In the genomic region with DNA sequence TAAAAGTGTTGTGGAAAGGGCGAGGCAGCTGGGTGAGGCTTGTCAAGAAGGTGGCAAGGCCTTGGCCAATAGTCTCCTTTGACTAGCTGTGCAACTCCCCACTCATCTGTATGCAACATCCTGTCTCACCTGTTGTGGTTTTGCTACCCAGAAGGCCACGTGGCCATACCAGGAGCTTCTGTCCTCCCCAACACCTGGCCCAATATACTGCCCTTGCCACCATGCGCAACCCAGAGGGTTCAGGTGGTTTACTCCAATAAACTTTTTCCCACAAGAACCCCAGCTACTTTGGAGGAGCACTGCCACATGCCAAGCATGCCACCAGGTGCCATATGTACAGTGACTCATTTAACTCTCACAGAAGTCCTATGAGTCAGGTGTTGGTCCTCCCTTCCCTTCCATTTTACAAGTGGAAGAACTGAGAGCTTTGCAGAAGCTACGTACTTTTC, we compare ENCODE assay signal across 17 cellular contexts. TPM values are rescaled to one million over a fixed set of nuclear protein-coding genes. Genes with fewer than 3 reads are reported as not detected.
DNase-seq lines count a peak whose midpoint lies in the region; ATAC-seq and TF ChIP-seq lines count a peak whose summit lies in the region.
"Had no signal": no experiment of that assay in that cellular context is flagged by ENCODE, and none has a peak within 500 bp of the region (broad histone marks: within the 10 kb centered on the region; RNA-seq: fewer than 3 reads in every experiment).

No MANE protein-coding gene starts in this region.

- H3K27ac Mint-ChIP-seq in activated naive CD8-positive, alpha-beta T cell treated with anti-CD3 and anti-CD28 coated beads, Interleukin-2, amount 50 U/mL, for 24 hours: peak overlapping the region; percentile 92
- H3K27ac Mint-ChIP-seq in stimulated activated naive CD8-positive, alpha-beta T cell treated with anti-CD3 and anti-CD28 coated beads, Interleukin-15, amount 100 ng/mL, for 72 hours: peak overlapping the region in 1 of 2 donors; percentile 25
- H3K27ac Mint-ChIP-seq: stimulated activated naive B cell treated with anti-CD40 and anti-IgM and Interleukin-4, amounts not matched to agents 10 μg/mL and 1 μg/mL and 100 μg/mL, for 72 hours had no signal

- POLR2A ChIA-PET in PC-3 (lab: Charles Lee; ENCODE audit: unreplicated experiment): no interaction called here

- H3K4me2 ChIP-seq in PC-3 (ENCODE audit: low read length): peak overlapping the region; percentile 24; the same call in 1 of the 2 replicates

- H3K9me3 Mint-ChIP-seq in activated naive CD8-positive, alpha-beta T cell treated with anti-CD3 and anti-CD28 coated beads, Interleukin-2, amount 50 U/mL, for 24 hours: no peaks in the 10 kb centered on the region
- H3K9me3 Mint-ChIP-seq in stimulated activated naive CD8-positive, alpha-beta T cell treated with anti-CD3 and anti-CD28 coated beads, Interleukin-15, amount 100 ng/mL, for 72 hours: no peaks in the 10 kb centered on the region
- H3K9me3 Mint-ChIP-seq: stimulated activated naive B cell treated with anti-CD40 and anti-IgM and Interleukin-4, amounts not matched to agents 10 μg/mL and 1 μg/mL and 100 μg/mL, for 72 hours had no signal

- no peaks in the 10 kb centered on the region for H3F3A ChIP-seq in PC-3 (ENCODE audit: low read length, unreplicated experiment)

- H3K4me1 ChIP-seq in heart right ventricle (peaks cover 0 to 5% (median 0%) of the 10 kb centered on the region in 9 donors), PC-3 (ENCODE audit: insufficient read depth, low read length) (peaks cover 35% of the 10 kb centered on the region), left lung (peaks cover 0 to 5% of the 10 kb centered on the region in 2 donors)
- H3K4me1 ChIP-seq: prostate gland, vagina had no signal

- CTCF ChIA-PET in PC-3 (lab: Charles Lee): no interaction called here

- peaks cover 13% of the 10 kb centered on the region for H3K79me2 ChIP-seq in PC-3 (ENCODE audit: low read length)

- ATAC-seq in heart right ventricle (no peak), PC-3 (peak; percentile 77), left lung (no peak), GM21447 (IDR thresholded peaks at IDR 0.05; ENCODE audit: unreplicated experiment) (no peak)
- ATAC-seq in activated naive CD8-positive, alpha-beta T cell treated with anti-CD3 and anti-CD28 coated beads, Interleukin-2, amount 50 U/mL, for 24 hours: peak; percentile 92
- ATAC-seq in stimulated activated naive CD8-positive, alpha-beta T cell treated with anti-CD3 and anti-CD28 coated beads, Interleukin-15, amount 100 ng/mL, for 72 hours: peak; percentile 79

- no peak overlapping the region for H3K4me3 ChIP-seq in heart right ventricle
- H3K4me3 ChIP-seq in PC-3 (ENCODE audit: low read length): no peak overlapping the region
- H3K4me3 ChIP-seq in left lung: no peak overlapping the region
- H3K4me3 ChIP-seq: prostate gland, SJCRH30, vagina had no signal

- DNase-seq in cardiac septum (ENCODE audit: low spot score) (peak; percentile 31), heart right ventricle (no peak), PC-3 (peak; percentile 75), NCI-H748 (lab: John Stamatoyannopoulos, UW; ENCODE audit: unreplicated experiment) (no peak), left lung (no peak)
- DNase-seq in activated naive CD8-positive, alpha-beta T cell treated with anti-CD3 and anti-CD28 coated beads, Interleukin-2, amount 50 U/mL, for 24 hours: no peak
- no peak for DNase-seq in stimulated activated naive CD8-positive, alpha-beta T cell treated with anti-CD3 and anti-CD28 coated beads, Interleukin-15, amount 100 ng/mL, for 72 hours
- DNase-seq: activated gamma-delta T cell; Kasumi-1; NCI-H2029; NCI-H69; SJCRH30; stimulated activated CD4-positive, alpha-beta T cell treated with anti-CD3 and anti-CD28 coated beads, Interleukin-4, amount 100 ng/mL, for 1 hour; stimulated activated naive B cell treated with anti-CD40 and anti-IgM and Interleukin-4, amounts not matched to agents 10 μg/mL and 1 μg/mL and 100 μg/mL, for 72 hours had no signal

- no peak overlapping the region for H3K9ac ChIP-seq in PC-3 (ENCODE audit: low read length)

- H3K4me1 Mint-ChIP-seq in activated naive CD8-positive, alpha-beta T cell treated with anti-CD3 and anti-CD28 coated beads, Interleukin-2, amount 50 U/mL, for 24 hours: peaks cover 28% of the 10 kb centered on the region
- peaks cover 33% of the 10 kb centered on the region for H3K4me1 Mint-ChIP-seq in stimulated activated naive CD8-positive, alpha-beta T cell treated with anti-CD3 and anti-CD28 coated beads, Interleukin-15, amount 100 ng/mL, for 72 hours

- H3K36me3 ChIP-seq in heart right ventricle: peaks cover 0 to 100% (median 24%) of the 10 kb centered on the region in 9 donors
- H3K36me3 ChIP-seq in PC-3 (ENCODE audit: low read depth, low read length): peaks cover 48% of the 10 kb centered on the region
- H3K36me3 ChIP-seq in left lung: peaks cover 0 to 84% of the 10 kb centered on the region in 2 donors

- intact Hi-C loops in cardiac septum (cut with DNase I) (no loop called here), heart right ventricle (cut with DNase I) (no loop called here), PC-3 (cut with micrococcal nuclease) (no loop called here), left lung (cut with DNase I) (no loop called here)

- BruUV-seq in PC-3 (replicated peaks; lab: Mats Ljungman, UMichigan): no TSS peak

- H3K27ac ChIP-seq in heart right ventricle (no peak overlapping the region), PC-3 (ENCODE audit: low read length) (peak overlapping the region; percentile 86), left lung (no peak overlapping the region)
- H3K27ac ChIP-seq: prostate gland, SJCRH30, vagina had no signal

- H2AFZ ChIP-seq in PC-3 (ENCODE audit: low read length): no peak overlapping the region

- WGBS in heart right ventricle, 2 donors: 93 to 98% methylated on average over 4 of the region's 4 CpGs

- no peaks in the 10 kb centered on the region for H3K27me3 ChIP-seq in heart right ventricle
- H3K27me3 ChIP-seq in PC-3 (ENCODE audit: low read length): no peaks in the 10 kb centered on the region
- no peaks in the 10 kb centered on the region for H3K27me3 ChIP-seq in left lung
- H3K27me3 ChIP-seq: SJCRH30, vagina had no signal

- no peaks in the 10 kb centered on the region for H3K9me2 ChIP-seq in PC-3 (replicated peaks; ENCODE audit: low read length)

- H3K27me3 Mint-ChIP-seq in activated naive CD8-positive, alpha-beta T cell treated with anti-CD3 and anti-CD28 coated beads, Interleukin-2, amount 50 U/mL, for 24 hours: no peaks in the 10 kb centered on the region
- H3K27me3 Mint-ChIP-seq in stimulated activated naive CD8-positive, alpha-beta T cell treated with anti-CD3 and anti-CD28 coated beads, Interleukin-15, amount 100 ng/mL, for 72 hours: no peaks in the 10 kb centered on the region
- H3K27me3 Mint-ChIP-seq: stimulated activated naive B cell treated with anti-CD40 and anti-IgM and Interleukin-4, amounts not matched to agents 10 μg/mL and 1 μg/mL and 100 μg/mL, for 72 hours had no signal

- TF ChIP-seq CTCF in heart right ventricle (IDR thresholded peaks at IDR 0.05) (no peak), PC-3 (conservative IDR thresholded peaks at IDR 0.05; ENCODE audit: low read depth, low read length) (no peak), left lung (IDR thresholded peaks at IDR 0.05) (no peak)

- H3K9me3 ChIP-seq in heart right ventricle (no peaks in the 10 kb centered on the region), PC-3 (ENCODE audit: low read length) (no peaks in the 10 kb centered on the region), left lung (no peaks in the 10 kb centered on the region)
- H3K9me3 ChIP-seq: prostate gland, SJCRH30, vagina had no signal

- H4K20me1 ChIP-seq in PC-3 (ENCODE audit: low read length): 0 out of 2 replicates have a peak, but pooled peaks cover 4% of the 10 kb centered on the region

- peaks cover 64% of the 10 kb centered on the region for H3K36me3 Mint-ChIP-seq in activated naive CD8-positive, alpha-beta T cell treated with anti-CD3 and anti-CD28 coated beads, Interleukin-2, amount 50 U/mL, for 24 hours (ENCODE audit: low read depth)

- H3K4me3 Mint-ChIP-seq in activated naive CD8-positive, alpha-beta T cell treated with anti-CD3 and anti-CD28 coated beads, Interleukin-2, amount 50 U/mL, for 24 hours: no peak overlapping the region
- H3K4me3 Mint-ChIP-seq in stimulated activated naive CD8-positive, alpha-beta T cell treated with anti-CD3 and anti-CD28 coated beads, Interleukin-15, amount 100 ng/mL, for 72 hours: no peak overlapping the region
- H3K4me3 Mint-ChIP-seq: stimulated activated naive B cell treated with anti-CD40 and anti-IgM and Interleukin-4, amounts not matched to agents 10 μg/mL and 1 μg/mL and 100 μg/mL, for 72 hours had no signal

RNA-seq across cellular contexts. Expression of gene MYO19, which starts 10.2 kb away (rescaled TPM):
- total RNA-seq in cardiac septum (16.0 TPM), heart right ventricle (10 to 100 TPM in 9 of 10 donors, 1 to 10 TPM in 1; 8.8 to 22.9 (median 13.9) TPM), PC-3 (2014; rRNA removed) (128 and 143 TPM in 2 replicates), left lung (10 to 100 TPM; 51.0 to 80.8 TPM)
- 10 to 100 TPM; 15.6 to 40.4 TPM for polyA plus RNA-seq in heart right ventricle

RNA-seq across cellular contexts. Expression of gene PIGW, which starts 10.3 kb away (rescaled TPM):
- 4.3 TPM for total RNA-seq in cardiac septum
- total RNA-seq in heart right ventricle: 10 to 100 TPM in 1 of 10 donors, 1 to 10 TPM in 9; 4.0 to 10.2 (median 6.5) TPM
- 1 to 10 TPM; 2.5 to 5.1 TPM for polyA plus RNA-seq in heart right ventricle
- total RNA-seq in PC-3 (2014; rRNA removed): 8.0 and 11.1 TPM in 2 replicates
- 10 to 100 TPM in 1 of 2 donors, 1 to 10 TPM in 1; 6.8 to 20.1 TPM for total RNA-seq in left lung

RNA-seq across cellular contexts. Expression of gene GGNBP2, which starts 20.3 kb away (rescaled TPM):
- total RNA-seq in cardiac septum: 50.2 TPM
- 10 to 100 TPM; 35.6 to 51.2 (median 48.1) TPM for total RNA-seq in heart right ventricle
- polyA plus RNA-seq in heart right ventricle: 10 to 100 TPM; 25.9 to 41.3 TPM
- 33.0 and 40.5 TPM in 2 replicates for total RNA-seq in PC-3 (2014; rRNA removed)
- 10 to 100 TPM; 64.7 to 75.3 TPM for total RNA-seq in left lung

RNA-seq across cellular contexts. Expression of gene ZNHIT3, which starts 38.0 kb away (rescaled TPM):
- total RNA-seq in cardiac septum (20.8 TPM), heart right ventricle (10 to 100 TPM; 17.1 to 27.0 (median 23.0) TPM), PC-3 (2014; rRNA removed) (27.5 and 37.9 TPM in 2 replicates), left lung (10 to 100 TPM; 24.7 to 25.7 TPM)
- polyA plus RNA-seq in heart right ventricle: 10 to 100 TPM; 12.0 to 34.0 TPM

Comparison
In these comparisons a context has a peak if more than half of its experiments do, and no peak if none do; other contexts are left out.
1. DNase-seq: peak in cardiac septum (single experiment) and PC-3 (single experiment); none in heart right ventricle (0 of 2), activated naive CD8-positive, alpha-beta T cell treated with anti-CD3 and anti-CD28 coated beads, Interleukin-2, amount 50 U/mL, for 24 hours (single experiment), stimulated activated naive CD8-positive, alpha-beta T cell treated with anti-CD3 and anti-CD28 coated beads, Interleukin-15, amount 100 ng/mL, for 72 hours (0 of 2), NCI-H748 (single experiment) and left lung (0 of 2).
2. ATAC-seq: peak in PC-3 (single experiment), activated naive CD8-positive, alpha-beta T cell treated with anti-CD3 and anti-CD28 coated beads, Interleukin-2, amount 50 U/mL, for 24 hours (single experiment) and stimulated activated naive CD8-positive, alpha-beta T cell treated with anti-CD3 and anti-CD28 coated beads, Interleukin-15, amount 100 ng/mL, for 72 hours (single experiment); none in heart right ventricle (0 of 8), left lung (single experiment) and GM21447 (single experiment).